In the genomic region with DNA sequence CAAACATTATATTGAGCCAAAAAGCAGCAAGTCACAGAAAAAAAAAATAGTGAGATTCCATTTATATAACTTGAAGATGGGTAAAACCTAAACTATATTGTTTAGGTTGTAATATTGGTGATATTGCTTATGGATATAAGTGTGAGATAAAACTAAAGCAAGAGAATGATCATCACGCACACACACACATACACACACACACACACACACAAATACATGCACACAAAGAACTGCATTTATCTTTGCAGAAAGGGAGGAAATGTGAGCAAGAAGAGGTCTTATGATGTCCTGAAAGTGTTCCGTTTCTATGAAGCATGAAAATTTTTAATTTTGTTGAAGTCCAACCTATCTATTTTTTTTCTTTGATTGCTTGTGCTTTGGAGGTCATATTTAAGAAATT, we compare ENCODE assay signal across 23 cellular contexts. TPM values are rescaled to one million over a fixed set of nuclear protein-coding genes. Genes with fewer than 3 reads are reported as not detected.
A peak's percentile ranks its signal among the peaks of the same experiment; 100 is the strongest.
DNase-seq lines count a peak whose midpoint lies in the region; ATAC-seq and TF ChIP-seq lines count a peak whose summit lies in the region.
"Had no signal": no experiment of that assay in that cellular context is flagged by ENCODE, and none has a peak within 500 bp of the region (broad histone marks: within the 10 kb centered on the region; RNA-seq: fewer than 3 reads in every experiment).

No MANE protein-coding gene starts in this region.

- peak overlapping the region in 3 of 11 experiments; percentile 2 to 71 (median 60); a peak in 4 of 22 replicates for H3K4me2 ChIP-seq in BLaER1 treated with 17β-estradiol and CSF1 and Interleukin-3, amounts not matched to agents 10 nM and 100 nM
- H3K4me2 ChIP-seq: smooth muscle cell had no signal

- BruUV-seq in Caco-2 (replicated peaks; lab: Mats Ljungman, UMichigan): no TSS peak

- H3K27me3 Mint-ChIP-seq in activated naive CD8-positive, alpha-beta T cell treated with anti-CD3 and anti-CD28 coated beads for 36 hours: no peaks in the 10 kb centered on the region
- no peaks in the 10 kb centered on the region for H3K27me3 Mint-ChIP-seq in naive thymus-derived CD4-positive, alpha-beta T cell
- H3K27me3 Mint-ChIP-seq in Caco-2 (ENCODE audit: insufficient read depth, unreplicated experiment): no peaks in the 10 kb centered on the region
- H3K27me3 Mint-ChIP-seq: activated CD4-positive, alpha-beta T cell treated with anti-CD3 and anti-CD28 coated beads for 36 hours; activated naive CD8-positive, alpha-beta T cell treated with anti-CD3 and anti-CD28 coated beads, Interleukin-2, amount 10 ng/mL, durations not matched to agents 7 days and 5 days had no signal

- POLR2A ChIA-PET in HEK293 (lab: Yijun Ruan, JAX) (no interaction called here), Caco-2 (lab: Charles Lee) (no interaction called here), GM10248 (lab: Yijun Ruan, JAX) (no interaction called here)
- POLR2A ChIA-PET in naive thymus-derived CD4-positive, alpha-beta T cell (lab: Charles Lee): interaction anchor here (1.1 to 1.3 kb wide), 2 partner anchors 13 to 240 kb away, joined by 3 read pairs; no protein-coding TSS in a partner anchor

- H3K9me3 ChIP-seq in BLaER1 treated with 17β-estradiol and CSF1 and Interleukin-3, amounts not matched to agents 10 nM and 100 nM (replicated peaks in 1 of 11): peaks cover 16 to 99% (median 47%) of the 10 kb centered on the region in 11 experiments
- H3K9me3 ChIP-seq in HEK293 (ENCODE audit: control insufficient read depth, insufficient read depth, low read depth, low read length) (no peaks in the 10 kb centered on the region), Caco-2 (peaks cover 39% of the 10 kb centered on the region)
- H3K9me3 ChIP-seq in naive thymus-derived CD4-positive, alpha-beta T cell (ENCODE audit: control insufficient read depth in 2 of 3, low read length in 3 of 3): no peaks in the 10 kb centered on the region

- peak overlapping the region; percentile 43 for H3K27ac Mint-ChIP-seq in activated naive CD8-positive, alpha-beta T cell treated with anti-CD3 and anti-CD28 coated beads for 36 hours
- H3K27ac Mint-ChIP-seq in naive thymus-derived CD4-positive, alpha-beta T cell: peak overlapping the region in 5 of 9 donors; percentile 13 to 68 (median 17)
- H3K27ac Mint-ChIP-seq in Caco-2 (ENCODE audit: unreplicated experiment): no peak overlapping the region
- H3K27ac Mint-ChIP-seq: activated CD4-positive, alpha-beta T cell treated with anti-CD3 and anti-CD28 coated beads for 36 hours; activated naive CD8-positive, alpha-beta T cell treated with anti-CD3 and anti-CD28 coated beads, Interleukin-2, amount 10 ng/mL, durations not matched to agents 7 days and 5 days had no signal

- intact Hi-C loops in naive thymus-derived CD4-positive, alpha-beta T cell (cut with micrococcal nuclease): loop anchor here (1.0 to 5.0 kb wide), 3 partner anchors 8 to 423 kb away; no protein-coding TSS in a partner anchor
- intact Hi-C loops in Caco-2 (cut with micrococcal nuclease; ENCODE audit: unreplicated experiment): loop anchor here (5.0 kb wide), 1 partner anchor 107 kb away; no protein-coding TSS in a partner anchor

- no peaks in the 10 kb centered on the region for H3K27me3 ChIP-seq in BLaER1 treated with 17β-estradiol and CSF1 and Interleukin-3, amounts not matched to agents 10 nM and 100 nM
- H3K27me3 ChIP-seq in naive thymus-derived CD4-positive, alpha-beta T cell (ENCODE audit: control insufficient read depth in 2 of 2, insufficient read depth in 2 of 2, low read length in 2 of 2): no peaks in the 10 kb centered on the region
- no peaks in the 10 kb centered on the region for H3K27me3 ChIP-seq in Caco-2 (replicated peaks; ENCODE audit: control insufficient read depth, insufficient read depth, low read length)
- H3K27me3 ChIP-seq: ascending aorta, right atrium auricular region, tibial nerve had no signal

- no peak overlapping the region for H3K9ac ChIP-seq in BLaER1 treated with 17β-estradiol and CSF1 and Interleukin-3, amounts not matched to agents 10 nM and 100 nM

- peaks cover 62% of the 10 kb centered on the region for H3K4me1 Mint-ChIP-seq in activated naive CD8-positive, alpha-beta T cell treated with anti-CD3 and anti-CD28 coated beads for 36 hours
- peaks cover 37 to 84% (median 73%) of the 10 kb centered on the region in 7 donors for H3K4me1 Mint-ChIP-seq in naive thymus-derived CD4-positive, alpha-beta T cell
- H3K4me1 Mint-ChIP-seq in Caco-2 (ENCODE audit: low read depth, unreplicated experiment): peaks cover 19% of the 10 kb centered on the region

- no peak overlapping the region for H3K4me3 Mint-ChIP-seq in activated naive CD8-positive, alpha-beta T cell treated with anti-CD3 and anti-CD28 coated beads for 36 hours
- H3K4me3 Mint-ChIP-seq in naive thymus-derived CD4-positive, alpha-beta T cell: peak overlapping the region in 4 of 10 donors; percentile 18 to 51 (median 28)
- no peak overlapping the region for H3K4me3 Mint-ChIP-seq in Caco-2 (ENCODE audit: unreplicated experiment)
- H3K4me3 Mint-ChIP-seq: activated CD4-positive, alpha-beta T cell treated with anti-CD3 and anti-CD28 coated beads for 36 hours; activated naive CD8-positive, alpha-beta T cell treated with anti-CD3 and anti-CD28 coated beads, Interleukin-2, amount 10 ng/mL, durations not matched to agents 7 days and 5 days had no signal

- CTCF ChIA-PET in HEK293 (lab: Yijun Ruan, JAX) (no interaction called here), Caco-2 (lab: Charles Lee) (no interaction called here), GM10248 (lab: Yijun Ruan, JAX) (interaction anchor here (1.2 kb wide), 1 partner anchor 59 kb away, joined by 3 read pairs; no protein-coding TSS in a partner anchor)
- CTCF ChIA-PET in naive thymus-derived CD4-positive, alpha-beta T cell (lab: Charles Lee): interaction anchor here (1.0 to 1.4 kb wide), 2 partner anchors 13 to 74 kb away, joined by 3 to 5 read pairs; no protein-coding TSS in a partner anchor

- peaks cover 24 to 93% (median 66%) of the 10 kb centered on the region in 10 experiments for H3K4me1 ChIP-seq in BLaER1 treated with 17β-estradiol and CSF1 and Interleukin-3, amounts not matched to agents 10 nM and 100 nM
- no peaks in the 10 kb centered on the region for H3K4me1 ChIP-seq in HEK293 (ENCODE audit: control insufficient read depth, insufficient read depth, low read length)
- H3K4me1 ChIP-seq in naive thymus-derived CD4-positive, alpha-beta T cell (ENCODE audit: control insufficient read depth in 2 of 2, insufficient read depth in 2 of 2, low read length in 2 of 2): peaks cover 26 to 27% of the 10 kb centered on the region in 2 donors
- H3K4me1 ChIP-seq in Caco-2: peaks cover 15% of the 10 kb centered on the region

- DNase-seq in activated naive CD8-positive, alpha-beta T cell treated with anti-CD3 and anti-CD28 coated beads for 36 hours: no peak
- DNase-seq in naive thymus-derived CD4-positive, alpha-beta T cell: no peak
- DNase-seq in Caco-2: no peak
- DNase-seq in EL: no peak
- no peak for DNase-seq in GM10248 (ENCODE audit: extremely low spot score)
- DNase-seq: activated CD4-positive, alpha-beta T cell treated with anti-CD3 and anti-CD28 coated beads for 36 hours; activated naive CD8-positive, alpha-beta T cell treated with anti-CD3 and anti-CD28 coated beads, Interleukin-2, amount 10 ng/mL, durations not matched to agents 7 days and 5 days; hypothalamus; NCI-H1417 treated with DMSO at 0.1 percent for 48 hours; NCI-H2029 treated with DMSO at 0.1 percent for 48 hours; NCI-H526; posterior cingulate gyrus; SHP77; stimulated activated CD4-positive, alpha-beta T cell treated with anti-CD3 and anti-CD28 coated beads, Interleukin-1b, Interleukin-23, amount 100 ng/mL, for 48 hours had no signal

- no peak overlapping the region for H3K4me3 ChIP-seq in BLaER1 treated with 17β-estradiol and CSF1 and Interleukin-3, amounts not matched to agents 10 nM and 100 nM
- no peak overlapping the region for H3K4me3 ChIP-seq in HEK293 (ENCODE audit: low read depth, low read length)
- no peak overlapping the region for H3K4me3 ChIP-seq in naive thymus-derived CD4-positive, alpha-beta T cell (ENCODE audit: low read length)
- H3K4me3 ChIP-seq in Caco-2 (ENCODE audit: low read depth, low read length): no peak overlapping the region
- H3K4me3 ChIP-seq: ascending aorta, HAP-1, right atrium auricular region, smooth muscle cell, tibial nerve had no signal

- peaks cover 2% of the 10 kb centered on the region for H3K36me3 Mint-ChIP-seq in activated naive CD8-positive, alpha-beta T cell treated with anti-CD3 and anti-CD28 coated beads for 36 hours
- H3K36me3 Mint-ChIP-seq in naive thymus-derived CD4-positive, alpha-beta T cell: peaks cover 0 to 15% (median 4%) of the 10 kb centered on the region in 5 donors
- peaks cover 27% of the 10 kb centered on the region for H3K36me3 Mint-ChIP-seq in Caco-2 (ENCODE audit: insufficient read depth, unreplicated experiment)

- TF ChIP-seq CTCF in HEK293 (tag by site-specific recombination; IDR thresholded peaks at IDR 0.05): no peak
- TF ChIP-seq CTCF in Caco-2 (IDR thresholded peaks at IDR 0.05; ENCODE audit: insufficient read depth in 1 of 2, low read depth in 1 of 2, low read length in 1 of 2, severe bottlenecking in 1 of 2, unreplicated experiment in 1 of 2): no peak
- no peak for TF ChIP-seq CTCF in GM10248 (IDR thresholded peaks at IDR 0.05; ENCODE audit: control extremely low read depth, extremely low read depth, low read depth, missing control alignments)

- ATAC-seq in naive thymus-derived CD4-positive, alpha-beta T cell: no peak
- ATAC-seq in HG02610 (IDR thresholded peaks at IDR 0.05; ENCODE audit: unreplicated experiment): no peak
- ATAC-seq: activated CD4-positive, alpha-beta T cell treated with anti-CD3 and anti-CD28 coated beads for 36 hours had no signal

- peak overlapping the region; percentile 89 to 98 (median 93); a peak in 19 of 22 replicates for H3K27ac ChIP-seq in BLaER1 treated with 17β-estradiol and CSF1 and Interleukin-3, amounts not matched to agents 10 nM and 100 nM
- H3K27ac ChIP-seq in HEK293 (ENCODE audit: extremely low read depth, low read depth, low read length): no peak overlapping the region
- no peak overlapping the region for H3K27ac ChIP-seq in naive thymus-derived CD4-positive, alpha-beta T cell (ENCODE audit: low read depth, low read length)
- H3K27ac ChIP-seq: ascending aorta, C4-2B had no signal

- no peaks in the 10 kb centered on the region for H4K20me1 ChIP-seq in BLaER1 treated with 17β-estradiol and CSF1 and Interleukin-3, amounts not matched to agents 10 nM and 100 nM

- no peaks in the 10 kb centered on the region for H3K9me3 Mint-ChIP-seq in activated naive CD8-positive, alpha-beta T cell treated with anti-CD3 and anti-CD28 coated beads for 36 hours
- peaks cover 0 to 13% (median 0%) of the 10 kb centered on the region in 11 donors for H3K9me3 Mint-ChIP-seq in naive thymus-derived CD4-positive, alpha-beta T cell
- H3K9me3 Mint-ChIP-seq in Caco-2 (ENCODE audit: unreplicated experiment): peaks cover 45% of the 10 kb centered on the region

- peaks cover 0 to 15% (median 0%) of the 10 kb centered on the region in 11 experiments; a peak in 6 of 22 replicates for H3K36me3 ChIP-seq in BLaER1 treated with 17β-estradiol and CSF1 and Interleukin-3, amounts not matched to agents 10 nM and 100 nM
- H3K36me3 ChIP-seq in HEK293 (ENCODE audit: control insufficient read depth in 2 of 2, insufficient read depth in 1 of 2, low read length in 2 of 2) (no peaks in the 10 kb centered on the region), Caco-2 (ENCODE audit: control insufficient read depth, insufficient read depth, low read length) (no peaks in the 10 kb centered on the region)
- no peaks in the 10 kb centered on the region for H3K36me3 ChIP-seq in naive thymus-derived CD4-positive, alpha-beta T cell (ENCODE audit: control insufficient read depth in 2 of 3, insufficient read depth in 3 of 3, low read length in 3 of 3)
- H3K36me3 ChIP-seq: ascending aorta, HAP-1, right atrium auricular region, tibial nerve had no signal

RNA-seq across cellular contexts. Expression of a gene that starts 16.4 kb away (rescaled TPM):
- 1 to 10 TPM; 2.7 to 3.7 TPM for total RNA-seq in activated naive CD8-positive, alpha-beta T cell treated with anti-CD3 and anti-CD28 coated beads for 36 hours
- total RNA-seq in naive thymus-derived CD4-positive, alpha-beta T cell: 10 to 100 TPM in 2 of 5 experiments, 1 to 10 TPM in 3; 4.1 to 22.9 (median 8.1) TPM
- 10 to 100 TPM; 15.7 to 17.8 TPM for polyA plus RNA-seq in naive thymus-derived CD4-positive, alpha-beta T cell
- total RNA-seq in Caco-2 (2022): 6.2 and 8.8 TPM in 2 replicates

Comparison
In these comparisons a context has a peak if more than half of its experiments do, and no peak if none do; other contexts are left out.
1. H3K27ac ChIP-seq: peak in BLaER1 treated with 17β-estradiol and CSF1 and Interleukin-3, amounts not matched to agents 10 nM and 100 nM (11 of 11); none in HEK293 (single experiment) and naive thymus-derived CD4-positive, alpha-beta T cell (single experiment).
2. CTCF ChIA-PET loops: an anchor here in naive thymus-derived CD4-positive, alpha-beta T cell (1.0 to 1.4 kb wide) and GM10248 (1.2 kb wide); none called in HEK293 and Caco-2.